12 cellular contexts compared by ENCODE assay signal in the genomic region with DNA sequence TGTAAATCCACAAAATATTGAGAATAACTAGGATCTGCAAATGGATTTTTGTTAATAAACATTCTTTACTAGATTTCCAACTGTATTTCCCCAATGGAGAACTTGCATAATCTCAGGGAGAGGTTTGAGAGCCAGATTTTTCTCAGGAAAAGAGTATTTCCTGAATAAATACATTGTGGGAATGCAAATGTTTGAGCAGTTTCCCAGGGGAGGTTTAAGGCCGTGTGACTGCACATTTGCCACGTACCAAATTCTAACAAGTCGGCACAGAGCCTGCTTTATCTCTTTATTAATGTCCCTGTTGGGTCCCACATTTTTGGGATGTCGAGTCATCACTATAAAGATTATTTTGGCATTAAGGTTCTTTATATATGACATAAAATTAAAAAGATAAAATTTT. TPM values are rescaled to one million over a fixed set of nuclear protein-coding genes. Genes with fewer than 3 reads are reported as not detected.
A peak's percentile ranks its signal among the peaks of the same experiment; 100 is the strongest.
DNase-seq lines count a peak whose midpoint lies in the region; ATAC-seq, FAIRE-seq and TF ChIP-seq lines count a peak whose summit lies in the region.
"Had no signal": no experiment of that assay in that cellular context is flagged by ENCODE, and none has a peak within 500 bp of the region (broad histone marks: within the 10 kb centered on the region; RNA-seq: fewer than 3 reads in every experiment).

No MANE protein-coding gene starts in this region.

- 13 to 21% (median 18%) methylated on average over 4 of the region's 4 CpGs for WGBS in heart left ventricle, 4 donors

- H3K27me3 ChIP-seq in heart left ventricle (no peaks in the 10 kb centered on the region), bronchial epithelial cell (ENCODE audit: control insufficient read depth, insufficient read depth, low read length) (no peaks in the 10 kb centered on the region), keratinocyte (ENCODE audit: control insufficient read depth, extremely low read depth, insufficient read depth, low read length) (no peaks in the 10 kb centered on the region), vagina (no peaks in the 10 kb centered on the region)

- no peak overlapping the region for H3K4me2 ChIP-seq in keratinocyte (ENCODE audit: control insufficient read depth, extremely low read depth, insufficient read depth, low read depth, low read length)

- intact Hi-C loops in heart left ventricle (cut with DNase I) (no loop called here), cardiac septum (cut with DNase I) (no loop called here), vagina (cut with DNase I) (no loop called here)

- peaks cover 0 to 12% (median 0%) of the 10 kb centered on the region in 9 donors for H3K36me3 ChIP-seq in heart left ventricle
- H3K36me3 ChIP-seq in bronchial epithelial cell (ENCODE audit: control insufficient read depth, insufficient read depth, low read length), result no peaks in the 10 kb centered on the region
- H3K36me3 ChIP-seq in keratinocyte (ENCODE audit: control insufficient read depth in 2 of 2, extremely low read depth in 1 of 2, insufficient read depth in 2 of 2, low read length in 2 of 2), result no peaks in the 10 kb centered on the region
- H3K36me3 ChIP-seq in vagina, result no peaks in the 10 kb centered on the region

- FAIRE-seq in bronchial epithelial cell (lab: Jason Lieb, UNC) (no peak), keratinocyte (lab: Jason Lieb, UNC) (no peak), GM12892 (lab: Jason Lieb, UNC) (no peak)

- peak overlapping the region in 8 of 12 donors; percentile 14 to 50 (median 26) for H3K27ac ChIP-seq in heart left ventricle
- H3K27ac ChIP-seq in keratinocyte (ENCODE audit: control insufficient read depth, insufficient read depth, low read length), result no peak overlapping the region
- peak overlapping the region; percentile 48 for H3K27ac ChIP-seq in vagina
- H3K27ac ChIP-seq: epithelial cell of prostate had no signal

- ATAC-seq in heart left ventricle, result peak in 1 of 4 donors; percentile 39
- ATAC-seq in GM21526 (IDR thresholded peaks at IDR 0.05; ENCODE audit: low FRiP score, unreplicated experiment), result no peak
- ATAC-seq in HG02981 (IDR thresholded peaks at IDR 0.05; ENCODE audit: unreplicated experiment), result no peak

- dilution Hi-C loops in keratinocyte (cut with MboI; ENCODE audit: extremely low pct_ligation_motif_present, low sequenced_read_pairs), result no loop called here

- no peak overlapping the region for H3K4me3 ChIP-seq in heart left ventricle
- H3K4me3 ChIP-seq in bronchial epithelial cell (ENCODE audit: low read depth, low read length), result no peak overlapping the region
- no peak overlapping the region for H3K4me3 ChIP-seq in keratinocyte (ENCODE audit: control insufficient read depth in 2 of 3, extremely low read depth in 1 of 3, insufficient read depth in 2 of 3, low read depth in 1 of 3, low read length in 3 of 3)
- no peak overlapping the region for H3K4me3 ChIP-seq in vagina

- DNase-seq in heart left ventricle (no peak), cardiac septum (ENCODE audit: low spot score) (no peak), bronchial epithelial cell (ENCODE audit: low read depth) (peak; percentile 36), keratinocyte (ENCODE audit: low read depth, low spot score) (no peak), vagina (ENCODE audit: extremely low spot score in 2 of 2) (no peak), GM12892 (ENCODE audit: insufficient read length) (no peak)
- DNase-seq: NCI-H1694 treated with DMSO at 0.1 percent for 48 hours; NK-92 treated with Interleukin-12 subunit alpha and Interleukin-12 subunit beta, amount 100 ng/mL, for 24 hours; stimulated activated CD4-positive, alpha-beta T cell treated with anti-CD3 and anti-CD28 coated beads, Interleukin-4, amount 100 ng/mL, for 4 hours had no signal

- TF ChIP-seq CTCF in heart left ventricle (IDR thresholded peaks at IDR 0.05) (no peak), bronchial epithelial cell (IDR thresholded peaks at IDR 0.05; ENCODE audit: insufficient read depth, low read length, severe bottlenecking) (no peak), keratinocyte (optimal IDR thresholded peaks at IDR 0.05 in 1 of 3, IDR thresholded peaks at IDR 0.05 in 1 of 3, conservative IDR thresholded peaks at IDR 0.05 in 1 of 3; ENCODE audit: extremely low read depth in 1 of 3, insufficient read depth in 2 of 3, low read length in 3 of 3) (no peak), vagina (IDR thresholded peaks at IDR 0.05) (no peak)

- H3K4me1 ChIP-seq in heart left ventricle (peaks cover 0 to 34% (median 3%) of the 10 kb centered on the region in 12 donors), keratinocyte (ENCODE audit: control insufficient read depth, extremely low read depth, insufficient read depth, low read length) (peaks cover 4% of the 10 kb centered on the region), vagina (peaks cover 20% of the 10 kb centered on the region)

- peak overlapping the region; percentile 22 for H2AFZ ChIP-seq in keratinocyte (ENCODE audit: control insufficient read depth, low read length)

- no peaks in the 10 kb centered on the region for H4K20me1 ChIP-seq in keratinocyte (ENCODE audit: control insufficient read depth, extremely low read depth, insufficient read depth, low read length)

- H3K9me3 ChIP-seq in heart left ventricle, result no peaks in the 10 kb centered on the region
- no peaks in the 10 kb centered on the region for H3K9me3 ChIP-seq in keratinocyte (ENCODE audit: control insufficient read depth, low read depth, low read length)
- no peaks in the 10 kb centered on the region for H3K9me3 ChIP-seq in vagina

- TF ChIP-seq POLR2A in heart left ventricle (IDR thresholded peaks at IDR 0.05), result no peak
- TF ChIP-seq POLR2A in vagina (IDR thresholded peaks at IDR 0.05), result no peak
- TF ChIP-seq POLR2A in GM12892 (IDR thresholded peaks at IDR 0.05; ENCODE audit: low read depth, low read length), result no peak

- no peak overlapping the region for H3K9ac ChIP-seq in keratinocyte (ENCODE audit: control insufficient read depth, extremely low read depth, insufficient read depth, low read length)

- no peaks in the 10 kb centered on the region for H3K9me1 ChIP-seq in keratinocyte (ENCODE audit: control insufficient read depth, extremely low read depth, insufficient read depth, low read length)

- no peaks in the 10 kb centered on the region for H3K79me2 ChIP-seq in keratinocyte (ENCODE audit: control insufficient read depth, insufficient read depth, low read length)

RNA-seq across cellular contexts. Expression of gene TFPI, which starts 27.0 kb away (rescaled TPM):
- total RNA-seq in heart left ventricle, result 10 to 100 TPM; 18.2 to 63.7 (median 25.0) TPM
- 10 to 100 TPM; 13.5 to 24.6 TPM for polyA plus RNA-seq in heart left ventricle
- total RNA-seq in cardiac septum, result 22.3 TPM
- total RNA-seq in bronchial epithelial cell, result 0.64 and 2.1 TPM in 2 replicates
- 0.82 to 1.1 TPM (median 1.1 TPM) in 3 replicates for polyA plus RNA-seq in keratinocyte
- 1.4 TPM for polyA plus RNA-seq in keratinocyte (2011; ENCODE audit: low read depth)
- 0.52 and 0.69 TPM in 2 replicates for polyA plus RNA-seq in keratinocyte (2011; cell fraction: cytosol; rRNA removed)
- polyA plus RNA-seq in keratinocyte (2011; cell fraction: nucleus; rRNA removed), result 2.7 and 3.1 TPM in 2 replicates
- polyA plus RNA-seq in keratinocyte (2012; ENCODE audit: low replicate concordance), result 0.42 and 0.83 TPM in 2 replicates
- polyA minus RNA-seq in keratinocyte, result 0.30 to 1.6 TPM (median 1.5 TPM) in 3 replicates
- not detected for polyA minus RNA-seq in keratinocyte (2011; cell fraction: cytosol; rRNA and poly(A)+ RNA removed)
- 2.2 and 4.0 TPM in 2 replicates for polyA minus RNA-seq in keratinocyte (2011; cell fraction: nucleus; rRNA and poly(A)+ RNA removed)
- total RNA-seq in vagina, result 68.8 TPM
- 0.45 TPM for polyA plus RNA-seq in GM12892 (2012; ENCODE audit: missing spikeins)
